ENCODE assay signal across 15 cellular contexts in the genomic region with DNA sequence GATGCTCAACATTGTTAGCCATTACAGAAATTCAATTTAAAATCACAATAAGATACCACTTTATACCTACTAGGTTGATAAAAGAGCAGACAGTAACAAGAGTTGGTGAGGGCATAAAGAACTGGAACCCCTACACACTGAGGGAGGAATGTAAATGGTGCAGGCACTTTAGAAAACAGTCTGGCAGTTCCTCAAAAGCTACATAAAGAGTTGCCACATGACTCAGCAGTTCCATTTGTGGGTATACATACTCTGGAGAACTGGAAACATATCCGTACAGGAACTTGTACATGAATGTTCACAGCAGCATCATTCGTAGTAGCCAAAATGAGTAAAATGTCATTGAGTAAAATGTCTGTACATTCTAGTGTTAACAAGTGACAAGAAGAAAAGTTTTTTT. TPM values are rescaled to one million over a fixed set of nuclear protein-coding genes. Genes with fewer than 3 reads are reported as not detected.
A peak's percentile ranks its signal among the peaks of the same experiment; 100 is the strongest.
DNase-seq lines count a peak whose midpoint lies in the region; ATAC-seq, FAIRE-seq and TF ChIP-seq lines count a peak whose summit lies in the region.
"Had no signal": no experiment of that assay in that cellular context is flagged by ENCODE, and none has a peak within 500 bp of the region (broad histone marks: within the 10 kb centered on the region; RNA-seq: fewer than 3 reads in every experiment).

No MANE protein-coding gene starts in this region.

- peaks cover 11% of the 10 kb centered on the region for H3K36me3 ChIP-seq in A673 (ENCODE audit: insufficient read depth, low read length, poor library complexity, severe bottlenecking)

- intact Hi-C loops in A673 (cut with micrococcal nuclease; ENCODE audit: unreplicated experiment) = no loop called here

- BruUV-seq in A673 (replicated peaks; lab: Mats Ljungman, UMichigan) = no TSS peak

- H3K9me3 ChIP-seq in A673 (ENCODE audit: low read depth, low read length, poor library complexity, severe bottlenecking) = peaks cover 9% of the 10 kb centered on the region

- no peak for TF ChIP-seq CTCF in A673 (conservative IDR thresholded peaks at IDR 0.05; ENCODE audit: low read depth, low read length)

- no peak overlapping the region for H3K4me3 ChIP-seq in A673 (ENCODE audit: low read depth, low read length, poor library complexity, severe bottlenecking)
- H3K4me3 ChIP-seq: upper lobe of left lung had no signal

- TF ChIP-seq POLR2A in GM12892 (IDR thresholded peaks at IDR 0.05; ENCODE audit: low read depth, low read length) = no peak

- no peaks in the 10 kb centered on the region for H3K27me3 ChIP-seq in A673 (replicated peaks; ENCODE audit: insufficient read depth, low read depth, low read length, poor library complexity)
- H3K27me3 ChIP-seq: upper lobe of left lung had no signal

- ATAC-seq in HG03521 (IDR thresholded peaks at IDR 0.05; ENCODE audit: unreplicated experiment) = no peak
- ATAC-seq: activated CD8-positive, alpha-beta T cell treated with anti-CD3 and anti-CD28 coated beads for 36 hours had no signal

- FAIRE-seq in GM12892 (lab: Jason Lieb, UNC) = peak; percentile 27
- FAIRE-seq: endometrium had no signal

- POLR2A ChIA-PET in A673 (lab: Charles Lee; ENCODE audit: low non-redundant PET) = no interaction called here

- H3K27ac ChIP-seq in A673 (ENCODE audit: low read depth, low read length, poor library complexity, severe bottlenecking) = no peak overlapping the region
- H3K27ac ChIP-seq: upper lobe of left lung had no signal

- H3K4me1 ChIP-seq in A673 (ENCODE audit: insufficient read depth, low read length, poor library complexity, severe bottlenecking) = no peaks in the 10 kb centered on the region
- H3K4me1 ChIP-seq: upper lobe of left lung had no signal

- CTCF ChIA-PET in A673 (lab: Charles Lee) = no interaction called here

- DNase-seq in A673 (ENCODE audit: low spot score) = peak; percentile 34
- DNase-seq in GM12892 (ENCODE audit: insufficient read length) = no peak
- peak; percentile 46 for DNase-seq in RPMI8226
- DNase-seq in fibroblast of gingiva (ENCODE audit: low read depth) = peak; percentile 23
- no peak for DNase-seq in stimulated activated CD4-positive, alpha-beta T cell treated with anti-CD3 and anti-CD28 coated beads, Interleukin-1b, Interleukin-23, amount 100 ng/mL, for 48 hours
- no peak for DNase-seq in HuH-7.5 (ENCODE audit: low spot score)
- no peak for DNase-seq in NCI-H2196 (lab: John Stamatoyannopoulos, UW; ENCODE audit: unreplicated experiment)
- DNase-seq: activated CD8-positive, alpha-beta T cell treated with anti-CD3 and anti-CD28 coated beads for 36 hours; activated naive CD8-positive, alpha-beta T cell treated with anti-CD3 and anti-CD28 coated beads, Interleukin-2, amount 10 ng/mL, durations not matched to agents 7 days and 5 days; NCI-H510A; right cardiac atrium; SW 1271; upper lobe of left lung had no signal

RNA-seq across cellular contexts. Expression of a gene that starts 17.0 kb away (rescaled TPM):
- 48.5 and 53.6 TPM in 2 replicates for total RNA-seq in A673 (2021)
- polyA plus RNA-seq in GM12892 (2012; ENCODE audit: missing spikeins) = 27.5 TPM

RNA-seq across cellular contexts. Expression of a gene that starts 17.1 kb away (rescaled TPM):
- total RNA-seq in A673 (2021) = 17.3 and 22.6 TPM in 2 replicates
- polyA plus RNA-seq in GM12892 (2012; ENCODE audit: missing spikeins) = 15.0 TPM

Comparison
In these comparisons a context has a peak if more than half of its experiments do, and no peak if none do; other contexts are left out.
1. DNase-seq: peak in A673 (single experiment), RPMI8226 (single experiment) and fibroblast of gingiva (single experiment); none in GM12892 (single experiment), stimulated activated CD4-positive, alpha-beta T cell treated with anti-CD3 and anti-CD28 coated beads, Interleukin-1b, Interleukin-23, amount 100 ng/mL, for 48 hours (single experiment), HuH-7.5 (single experiment) and NCI-H2196 (single experiment).